8 cellular contexts compared by ENCODE assay signal in genomic region chr1:6026095-6026809, GRCh38. TPM values are rescaled to one million over a fixed set of nuclear protein-coding genes. Genes with fewer than 3 reads are reported as not detected.
DNase-seq lines count a peak whose midpoint lies in the region; ATAC-seq lines count a peak whose summit lies in the region.

No MANE protein-coding gene starts in this region.

- H3K36me3 ChIP-seq in CD4-positive, alpha-beta memory T cell (ENCODE audit: insufficient read depth, low read length), result peaks cover 8% of the 10 kb centered on the region

- ATAC-seq in GM19324 (IDR thresholded peaks at IDR 0.05; ENCODE audit: low FRiP score, unreplicated experiment) (peak; percentile 91), HG03378 (IDR thresholded peaks at IDR 0.05; ENCODE audit: unreplicated experiment) (peak; percentile 64)

- peaks cover 0 to 2% (median 0%) of the 10 kb centered on the region in 8 donors for H3K9me3 Mint-ChIP-seq in CD4-positive, alpha-beta memory T cell

- CTCF ChIA-PET in CD4-positive, alpha-beta memory T cell (lab: Charles Lee; ENCODE audit: partially characterized antibody), result interaction anchor here (0.7 to 2.5 kb wide), 4 partner anchors 8 to 33 kb away, joined by 3 to 16 read pairs (median 4); partner anchors contain the start of gene NPHP4

- H3K9me3 ChIP-seq in CD4-positive, alpha-beta memory T cell (ENCODE audit: control insufficient read depth in 1 of 2, low read length in 2 of 2), result no peaks in the 10 kb centered on the region

- peaks cover 53% of the 10 kb centered on the region for H3K4me1 ChIP-seq in CD4-positive, alpha-beta memory T cell (ENCODE audit: insufficient read depth, low read length)

- intact Hi-C loops in CD4-positive, alpha-beta memory T cell (cut with micrococcal nuclease), result loop anchor here (1.0 to 10.0 kb wide), 5 partner anchors 34 to 435 kb away; partner anchors contain the start of genes HES3, NPHP4 and RPL22

- H3K27ac Mint-ChIP-seq in CD4-positive, alpha-beta memory T cell, result peak overlapping the region; percentile 96 to 99 (median 98)

- H3K4me3 Mint-ChIP-seq in CD4-positive, alpha-beta memory T cell, result peak overlapping the region; percentile 88 to 99 (median 92)

- peak; percentile 89 to 96 (median 90) for DNase-seq in CD4-positive, alpha-beta memory T cell
- DNase-seq in NOMO-1 treated with dmso at 0.1 percent for 144 hours (lab: John Stamatoyannopoulos, UW; ENCODE audit: unreplicated experiment), result peak; percentile 94
- peak; percentile 89 for DNase-seq in activated T-cell treated with anti-CD3 and anti-CD28 coated beads for 1 hour (ENCODE audit: low read depth)
- DNase-seq in germinal center (ENCODE audit: low spot score), result peak; percentile 92
- DNase-seq in renal cortical epithelial cell (ENCODE audit: low read depth), result peak; percentile 11
- no peak for DNase-seq in cerebellum (ENCODE audit: low spot score)

- peaks cover 43 to 74% (median 56%) of the 10 kb centered on the region in 4 donors for H3K4me1 Mint-ChIP-seq in CD4-positive, alpha-beta memory T cell

- H3K36me3 Mint-ChIP-seq in CD4-positive, alpha-beta memory T cell, result peaks cover 14 to 35% of the 10 kb centered on the region in 2 donors

- no peaks in the 10 kb centered on the region for H3K27me3 Mint-ChIP-seq in CD4-positive, alpha-beta memory T cell

- peak overlapping the region; percentile 89 for H3K27ac ChIP-seq in CD4-positive, alpha-beta memory T cell (ENCODE audit: low read depth, low read length)

- peak overlapping the region; percentile 54 to 89 for H3K4me3 ChIP-seq in CD4-positive, alpha-beta memory T cell (ENCODE audit: low read length in 2 of 2)

- POLR2A ChIA-PET in CD4-positive, alpha-beta memory T cell (lab: Charles Lee; ENCODE audit: partially characterized antibody), result interaction anchor here (0.7 to 6.7 kb wide), 12 partner anchors 8 to 428 kb away, joined by 3 to 179 read pairs (median 4); partner anchors contain the start of genes KCNAB2 and NPHP4

- no peaks in the 10 kb centered on the region for H3K27me3 ChIP-seq in CD4-positive, alpha-beta memory T cell (ENCODE audit: insufficient read depth, low read length)

RNA-seq across cellular contexts. Expression of gene KCNAB2, which starts 19.4 kb away (rescaled TPM):
- total RNA-seq in CD4-positive, alpha-beta memory T cell, result 100 to 1,000 TPM; 188 to 197 TPM
- 10 to 100 TPM; 20.9 to 53.6 TPM for polyA plus RNA-seq in CD4-positive, alpha-beta memory T cell
- total RNA-seq in renal cortical epithelial cell (0.69 and 2.3 TPM in 2 replicates), cerebellum (6.4 TPM)

RNA-seq across cellular contexts. Expression of gene NPHP4, which starts 34.0 kb away (rescaled TPM):
- 1 to 10 TPM; 7.6 to 9.6 TPM for total RNA-seq in CD4-positive, alpha-beta memory T cell
- polyA plus RNA-seq in CD4-positive, alpha-beta memory T cell, result 1 to 10 TPM; 1.0 to 1.1 TPM
- total RNA-seq in renal cortical epithelial cell (4.0 and 14.3 TPM in 2 replicates), cerebellum (21.7 TPM)

Comparison
In these comparisons a context has a peak if more than half of its experiments do, and no peak if none do; other contexts are left out.
1. RNA of gene KCNAB2, which starts 19.4 kb away (total RNA-seq): 188 to 197 TPM in CD4-positive, alpha-beta memory T cell; 6.4 TPM in cerebellum (single experiment) and 0.69 to 2.3 TPM in renal cortical epithelial cell; every median in the first group is over 10 times any median in the second.